Comparison of ENCODE assay signal across 15 cellular contexts in genomic region chr15:48402778-48403177, GRCh38.
DNase-seq lines count a peak whose midpoint lies in the region; TF ChIP-seq lines count a peak whose summit lies in the region.
"Had no signal": no experiment of that assay in that cellular context is flagged by ENCODE, and none has a peak within 500 bp of the region (broad histone marks: within the 10 kb centered on the region; RNA-seq: fewer than 3 reads in every experiment).

No MANE protein-coding gene starts in this region.

- no peaks in the 10 kb centered on the region for H3K9me3 ChIP-seq in GM23248 (ENCODE audit: low read depth)
- no peaks in the 10 kb centered on the region for H3K9me3 ChIP-seq in OCI-LY3 (ENCODE audit: insufficient read depth, low read length)
- H3K9me3 ChIP-seq: SJCRH30 had no signal

- no peak for TF ChIP-seq CTCF in GM13977 (IDR thresholded peaks at IDR 0.05; ENCODE audit: extremely low read depth, insufficient read depth, missing control alignments)
- no peak for TF ChIP-seq CTCF in OCI-LY3 (IDR thresholded peaks at IDR 0.05; ENCODE audit: low read depth, low read length)
- TF ChIP-seq CTCF in kidney epithelial cell (IDR thresholded peaks at IDR 0.05; ENCODE audit: insufficient read depth, low read length, poor library complexity, severe bottlenecking) = no peak

- peaks cover 92% of the 10 kb centered on the region for H3F3A ChIP-seq in GM23248 (ENCODE audit: insufficient read depth)

- no peaks in the 10 kb centered on the region for H3K9me2 ChIP-seq in GM23248 (ENCODE audit: insufficient read depth)

- H3K4me1 Mint-ChIP-seq in immature natural killer cell = no peaks in the 10 kb centered on the region
- H3K4me1 Mint-ChIP-seq: activated CD4-positive, alpha-beta T cell treated with anti-CD3 and anti-CD28 coated beads, Interleukin-2, amount 10 ng/mL, durations not matched to agents 7 days and 5 days had no signal

- H2AFZ ChIP-seq in GM23248 = no peak overlapping the region
- H2AFZ ChIP-seq in OCI-LY3 (ENCODE audit: low read depth, low read length) = peak overlapping the region; percentile 17; the same call in 1 of the 2 replicates

- peak overlapping the region; percentile 76 for H3K27ac ChIP-seq in GM23248
- no peak overlapping the region for H3K27ac ChIP-seq in OCI-LY3 (ENCODE audit: low read length)
- H3K27ac ChIP-seq: dorsolateral prefrontal cortex, SJCRH30 had no signal

- H3K27ac Mint-ChIP-seq in immature natural killer cell = no peak overlapping the region
- H3K27ac Mint-ChIP-seq: activated CD4-positive, alpha-beta T cell treated with anti-CD3 and anti-CD28 coated beads, Interleukin-2, amount 10 ng/mL, durations not matched to agents 7 days and 5 days; activated naive CD4-positive, alpha-beta T cell treated with anti-CD3 and anti-CD28 coated beads for 36 hours had no signal

- H3K4me3 ChIP-seq in GM23248 = no peak overlapping the region
- H3K4me3 ChIP-seq in OCI-LY3 (ENCODE audit: low read length) = no peak overlapping the region
- no peak overlapping the region for H3K4me3 ChIP-seq in kidney epithelial cell (ENCODE audit: low read depth, low read length)
- H3K4me3 ChIP-seq: dorsolateral prefrontal cortex, SJCRH30 had no signal

- no peaks in the 10 kb centered on the region for H3K36me3 Mint-ChIP-seq in immature natural killer cell

- 92 to 94% methylated on average over 5 of the region's 5 CpGs for WGBS in GM23248 (ENCODE audit: low coverage in 1 of 2, low lambda C conversion rate in 2 of 2, missing lambda C conversion rate in 2 of 2), 2 experiments

- in situ Hi-C loops in GM13977 (cut with MboI; ENCODE audit: low pct_unique_long_range_greater_than_20kb, low sequenced_read_pairs, unreplicated experiment) = no loop called here
- in situ Hi-C loops in GM23248 (cut with MboI) = no loop called here

- no peaks in the 10 kb centered on the region for H3K9me3 Mint-ChIP-seq in immature natural killer cell
- H3K9me3 Mint-ChIP-seq: activated CD4-positive, alpha-beta T cell treated with anti-CD3 and anti-CD28 coated beads, Interleukin-2, amount 10 ng/mL, durations not matched to agents 7 days and 5 days; activated naive CD4-positive, alpha-beta T cell treated with anti-CD3 and anti-CD28 coated beads for 36 hours had no signal

- H4K20me1 ChIP-seq in GM23248 (ENCODE audit: insufficient read depth) (no peaks in the 10 kb centered on the region), OCI-LY3 (ENCODE audit: insufficient read depth, low read length) (no peaks in the 10 kb centered on the region)

- peaks cover 32% of the 10 kb centered on the region for H3K4me1 ChIP-seq in GM23248 (ENCODE audit: insufficient read depth)
- H3K4me1 ChIP-seq in OCI-LY3 (ENCODE audit: low read length) = peaks cover 7% of the 10 kb centered on the region; the same call in 1 of the 2 replicates
- H3K4me1 ChIP-seq: SJCRH30 had no signal

- DNase-seq in GM13977 (ENCODE audit: low spot score) = peak; percentile 21
- no peak for DNase-seq in GM23248
- peak; percentile 37 for DNase-seq in kidney epithelial cell (ENCODE audit: low read depth)
- DNase-seq in SHP77 treated with DMSO at 0.1 percent for 48 hours (lab: John Stamatoyannopoulos, UW) = no peak
- no peak for DNase-seq in stimulated activated CD4-positive, alpha-beta T cell treated with anti-CD3 and anti-CD28 coated beads, Interleukin-2, amount 100 ng/mL, for 48 hours
- DNase-seq in immature natural killer cell = no peak
- no peak for DNase-seq in hippocampal formation (lab: John Stamatoyannopoulos, UW)
- DNase-seq: activated CD4-positive, alpha-beta T cell treated with anti-CD3 and anti-CD28 coated beads, Interleukin-2, amount 10 ng/mL, durations not matched to agents 7 days and 5 days; activated naive CD4-positive, alpha-beta T cell treated with anti-CD3 and anti-CD28 coated beads for 36 hours; dorsolateral prefrontal cortex; MM.1S; NCI-H2081 treated with DMSO at 0.1 percent for 48 hours; NCI-H524 had no signal

- H3K79me2 ChIP-seq in GM23248 (ENCODE audit: insufficient read depth) (no peaks in the 10 kb centered on the region), OCI-LY3 (ENCODE audit: low read length) (no peaks in the 10 kb centered on the region)

- H3K36me3 ChIP-seq in GM23248 (ENCODE audit: low read depth) (peaks cover 20% of the 10 kb centered on the region; the same call in 1 of the 2 replicates), OCI-LY3 (replicated peaks; ENCODE audit: low read depth, low read length) (no peaks in the 10 kb centered on the region), kidney epithelial cell (ENCODE audit: control insufficient read depth, insufficient read depth, low read length) (no peaks in the 10 kb centered on the region)
- H3K36me3 ChIP-seq: SJCRH30 had no signal

- H3K27me3 Mint-ChIP-seq in immature natural killer cell (ENCODE audit: low read depth in 3 of 3) = peaks cover 0 to 15% (median 0%) of the 10 kb centered on the region in 3 donors
- H3K27me3 Mint-ChIP-seq: activated CD4-positive, alpha-beta T cell treated with anti-CD3 and anti-CD28 coated beads, Interleukin-2, amount 10 ng/mL, durations not matched to agents 7 days and 5 days had no signal

- H3K9ac ChIP-seq in GM23248 (no peak overlapping the region), OCI-LY3 (ENCODE audit: low read length) (no peak overlapping the region)

- no peak overlapping the region for H3K4me3 Mint-ChIP-seq in immature natural killer cell
- H3K4me3 Mint-ChIP-seq: activated CD4-positive, alpha-beta T cell treated with anti-CD3 and anti-CD28 coated beads, Interleukin-2, amount 10 ng/mL, durations not matched to agents 7 days and 5 days; activated naive CD4-positive, alpha-beta T cell treated with anti-CD3 and anti-CD28 coated beads for 36 hours had no signal

- H3K27me3 ChIP-seq in GM23248 (replicated peaks; ENCODE audit: insufficient read depth) (no peaks in the 10 kb centered on the region), OCI-LY3 (ENCODE audit: low read depth, low read length) (no peaks in the 10 kb centered on the region), kidney epithelial cell (ENCODE audit: control insufficient read depth, insufficient read depth, low read length) (no peaks in the 10 kb centered on the region)
- H3K27me3 ChIP-seq: dorsolateral prefrontal cortex, SJCRH30 had no signal

- no peak overlapping the region for H3K4me2 ChIP-seq in GM23248 (ENCODE audit: unreplicated experiment)
- 0 out of 2 replicates have a peak overlapping the region, but pooled peaks have one; percentile 2 for H3K4me2 ChIP-seq in OCI-LY3 (ENCODE audit: low read length)

Comparison
In these comparisons a context has a peak if more than half of its experiments do, and no peak if none do; other contexts are left out.
1. DNase-seq: peak in GM13977 (single experiment) and kidney epithelial cell (single experiment); none in GM23248 (single experiment), SHP77 treated with DMSO at 0.1 percent for 48 hours (single experiment), stimulated activated CD4-positive, alpha-beta T cell treated with anti-CD3 and anti-CD28 coated beads, Interleukin-2, amount 100 ng/mL, for 48 hours (0 of 2), immature natural killer cell (0 of 3) and hippocampal formation (0 of 2).